In the genomic region with DNA sequence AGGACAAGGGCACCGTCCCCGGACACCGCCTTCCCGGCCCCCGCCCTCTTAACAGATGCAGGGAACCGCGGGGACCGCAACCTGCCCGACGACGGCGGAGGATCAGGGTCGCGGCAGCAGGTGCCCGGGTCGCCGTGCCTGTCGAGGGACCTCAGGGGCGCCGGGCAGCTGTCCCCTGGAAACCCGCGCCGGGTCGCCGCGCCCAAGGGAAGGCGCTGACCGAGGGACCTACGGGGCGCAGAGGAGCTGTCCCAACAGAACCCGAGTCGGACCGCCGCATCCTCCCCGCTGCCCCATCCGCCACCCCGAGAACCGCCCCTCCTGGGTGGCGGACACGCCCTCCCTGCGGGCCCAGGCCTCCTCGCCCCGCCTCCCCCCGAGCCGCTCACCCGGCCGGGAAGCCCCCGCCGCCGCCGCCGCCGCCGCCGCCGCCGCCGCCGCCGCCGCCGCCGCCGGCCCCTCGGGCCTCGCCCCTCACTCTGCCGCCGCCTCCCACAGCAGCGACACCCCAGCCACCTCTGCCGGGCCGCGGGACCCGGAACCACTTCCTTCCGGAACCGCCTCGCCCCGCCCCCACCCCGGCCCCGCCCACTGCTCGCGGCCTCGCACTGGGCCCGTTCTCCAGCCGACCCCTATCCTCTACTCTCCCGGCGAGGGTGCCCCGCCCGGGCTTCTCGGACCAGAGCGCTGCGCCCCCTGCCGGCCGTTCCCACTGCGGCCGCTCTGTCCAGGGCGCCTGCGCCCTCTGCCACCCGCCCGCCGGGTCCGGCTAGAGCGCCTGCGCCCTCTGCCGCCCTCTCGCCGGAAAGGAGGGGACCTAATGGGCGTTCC, we compare ENCODE assay signal across 1 cellular context.
A peak's percentile ranks its signal among the peaks of the same experiment; 100 is the strongest.
TF ChIP-seq lines count a peak whose summit lies in the region.

A gene (minus strand): TSS at position 543 of the 831 bp plus-strand sequence. CDS start 20,797 bp downstream, outside the sequence.

TF ChIP-seq in IMR-90, 13 proteins besides CTCF, POLR2A, EP300 and RAD21:
- no peak for TF ChIP-seq CEBPB (IDR thresholded peaks at IDR 0.05; ENCODE audit: low read depth, low read length)
- TF ChIP-seq CHD1 (IDR thresholded peaks at IDR 0.05; ENCODE audit: low read depth, low read length) = no peak
- TF ChIP-seq MXI1 (IDR thresholded peaks at IDR 0.05; ENCODE audit: borderline replicate concordance, low read depth, low read length) = no peak
- TF ChIP-seq NFE2L2 (IDR thresholded peaks at IDR 0.05; ENCODE audit: low read depth, low read length) = no peak
- no peak for TF ChIP-seq RCOR1 (IDR thresholded peaks at IDR 0.05; ENCODE audit: insufficient replicate concordance, low read length)
- no peak for TF ChIP-seq BHLHE40 (IDR thresholded peaks at IDR 0.05; ENCODE audit: low read depth, low read length)
- no peak for TF ChIP-seq RFX5 (IDR thresholded peaks at IDR 0.05; ENCODE audit: low read depth, low read length)
- TF ChIP-seq, protein P1, sequence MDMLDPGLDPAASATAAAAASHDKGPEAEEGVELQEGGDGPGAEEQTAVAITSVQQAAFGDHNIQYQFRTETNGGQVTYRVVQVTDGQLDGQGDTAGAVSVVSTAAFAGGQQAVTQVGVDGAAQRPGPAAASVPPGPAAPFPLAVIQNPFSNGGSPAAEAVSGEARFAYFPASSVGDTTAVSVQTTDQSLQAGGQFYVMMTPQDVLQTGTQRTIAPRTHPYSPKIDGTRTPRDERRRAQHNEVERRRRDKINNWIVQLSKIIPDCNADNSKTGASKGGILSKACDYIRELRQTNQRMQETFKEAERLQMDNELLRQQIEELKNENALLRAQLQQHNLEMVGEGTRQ (IDR thresholded peaks at IDR 0.05; ENCODE audit: low read depth, low read length) = no peak
- no peak for TF ChIP-seq MAFK (IDR thresholded peaks at IDR 0.05; ENCODE audit: low read depth, low read length)
- TF ChIP-seq MAZ (IDR thresholded peaks at IDR 0.05; ENCODE audit: borderline replicate concordance, low read depth, low read length) = peak; percentile 98
- TF ChIP-seq, protein P2, sequence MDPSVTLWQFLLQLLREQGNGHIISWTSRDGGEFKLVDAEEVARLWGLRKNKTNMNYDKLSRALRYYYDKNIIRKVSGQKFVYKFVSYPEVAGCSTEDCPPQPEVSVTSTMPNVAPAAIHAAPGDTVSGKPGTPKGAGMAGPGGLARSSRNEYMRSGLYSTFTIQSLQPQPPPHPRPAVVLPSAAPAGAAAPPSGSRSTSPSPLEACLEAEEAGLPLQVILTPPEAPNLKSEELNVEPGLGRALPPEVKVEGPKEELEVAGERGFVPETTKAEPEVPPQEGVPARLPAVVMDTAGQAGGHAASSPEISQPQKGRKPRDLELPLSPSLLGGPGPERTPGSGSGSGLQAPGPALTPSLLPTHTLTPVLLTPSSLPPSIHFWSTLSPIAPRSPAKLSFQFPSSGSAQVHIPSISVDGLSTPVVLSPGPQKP (IDR thresholded peaks at IDR 0.05; ENCODE audit: borderline replicate concordance, low read depth, low read length) = no peak
- no peak for TF ChIP-seq FOS (IDR thresholded peaks at IDR 0.05; ENCODE audit: low read depth, low read length)
- peak; percentile 58 for TF ChIP-seq SMC3 (IDR thresholded peaks at IDR 0.05; ENCODE audit: low read depth, low read length)
